Comparison of ENCODE assay signal across 21 cellular contexts in genomic region chr9:123418506-123418905, GRCh38.
A peak's percentile ranks its signal among the peaks of the same experiment; 100 is the strongest.
DNase-seq lines count a peak whose midpoint lies in the region; ATAC-seq and TF ChIP-seq lines count a peak whose summit lies in the region.
"Had no signal": no experiment of that assay in that cellular context is flagged by ENCODE, and none has a peak within 500 bp of the region (broad histone marks: within the 10 kb centered on the region; RNA-seq: fewer than 3 reads in every experiment).

No MANE protein-coding gene starts in this region.

- H3K27me3 ChIP-seq in endodermal cell (ENCODE audit: control insufficient read depth, insufficient read depth, low read length, poor library complexity, severe bottlenecking), result no peaks in the 10 kb centered on the region
- no peaks in the 10 kb centered on the region for H3K27me3 ChIP-seq in CD8-positive, alpha-beta memory T cell (ENCODE audit: insufficient read depth, low read length, poor library complexity, severe bottlenecking)

- no peak for ATAC-seq in stimulated activated naive CD8-positive, alpha-beta T cell treated with anti-CD3 and anti-CD28 coated beads, Interleukin-15, amount 100 ng/mL, for 72 hours
- ATAC-seq in stimulated activated naive CD8-positive, alpha-beta T cell treated with anti-CD3 and anti-CD28 coated beads, Interleukin-15, Interleukin-2, amounts not matched to agents 100 U/mL and 50 U/mL, for 24 hours, result no peak

- H3K4me1 Mint-ChIP-seq in stimulated activated naive CD8-positive, alpha-beta T cell treated with anti-CD3 and anti-CD28 coated beads, Interleukin-15, amount 100 ng/mL, for 72 hours, result no peaks in the 10 kb centered on the region
- peaks cover 18% of the 10 kb centered on the region for H3K4me1 Mint-ChIP-seq in endodermal cell
- no peaks in the 10 kb centered on the region for H3K4me1 Mint-ChIP-seq in CD8-positive, alpha-beta memory T cell

- intact Hi-C loops in posterior vena cava (cut with DNase I), result no loop called here

- peaks cover 11% of the 10 kb centered on the region for H3K36me3 Mint-ChIP-seq in endodermal cell (ENCODE audit: low read depth)
- H3K36me3 Mint-ChIP-seq in CD8-positive, alpha-beta memory T cell, result peaks cover 0 to 37% (median 17%) of the 10 kb centered on the region in 3 donors

- no peaks in the 10 kb centered on the region for H3K27me3 Mint-ChIP-seq in stimulated activated naive CD8-positive, alpha-beta T cell treated with anti-CD3 and anti-CD28 coated beads, Interleukin-15, amount 100 ng/mL, for 72 hours
- peaks cover 6% of the 10 kb centered on the region for H3K27me3 Mint-ChIP-seq in endodermal cell (ENCODE audit: insufficient read depth)
- H3K27me3 Mint-ChIP-seq in CD8-positive, alpha-beta memory T cell, result no peaks in the 10 kb centered on the region

- no peak for TF ChIP-seq CTCF in endodermal cell (conservative IDR thresholded peaks at IDR 0.05)

- DNase-seq in stimulated activated naive CD8-positive, alpha-beta T cell treated with anti-CD3 and anti-CD28 coated beads, Interleukin-15, amount 100 ng/mL, for 72 hours, result no peak
- no peak for DNase-seq in stimulated activated naive CD8-positive, alpha-beta T cell treated with anti-CD3 and anti-CD28 coated beads, Interleukin-15, Interleukin-2, amounts not matched to agents 100 U/mL and 50 U/mL, for 24 hours
- peak; percentile 35 for DNase-seq in endodermal cell
- peak; percentile 37 for DNase-seq in posterior vena cava (ENCODE audit: low spot score)
- DNase-seq in CD8-positive, alpha-beta memory T cell, result no peak
- DNase-seq in DMS 273 (lab: John Stamatoyannopoulos, UW; ENCODE audit: unreplicated experiment), result no peak
- DNase-seq in COLO829 (ENCODE audit: low spot score), result no peak
- DNase-seq: ACHN, AML-193, GF-D8, NCI-H1105, NCI-H2081, NCI-H2171 treated with DMSO at 0.1 percent for 48 hours, NCI-H446 treated with DMSO at 0.1 percent for 48 hours, NCI-H69, OCI-M1, RPMI8226, SHP77 treated with DMSO at 0.1 percent for 48 hours, SK-N-SH had no signal

- H3K4me3 Mint-ChIP-seq in stimulated activated naive CD8-positive, alpha-beta T cell treated with anti-CD3 and anti-CD28 coated beads, Interleukin-15, amount 100 ng/mL, for 72 hours, result no peak overlapping the region
- no peak overlapping the region for H3K4me3 Mint-ChIP-seq in endodermal cell
- no peak overlapping the region for H3K4me3 Mint-ChIP-seq in CD8-positive, alpha-beta memory T cell

- POLR2A ChIA-PET in CD8-positive, alpha-beta memory T cell (lab: Charles Lee), result no interaction called here

- H3K4me1 ChIP-seq in endodermal cell (ENCODE audit: control insufficient read depth, insufficient read depth, low read length), result no peaks in the 10 kb centered on the region
- no peaks in the 10 kb centered on the region for H3K4me1 ChIP-seq in CD8-positive, alpha-beta memory T cell (ENCODE audit: insufficient read depth, low read length)
- H3K4me1 ChIP-seq: Caco-2 had no signal

- 94 to 100% methylated on average over 4 to 10 of the region's 10 CpGs for WGBS in endodermal cell (ENCODE audit: insufficient coverage in 1 of 2, insufficient read length in 1 of 2), 2 experiments

- no peaks in the 10 kb centered on the region for H3K9me3 Mint-ChIP-seq in stimulated activated naive CD8-positive, alpha-beta T cell treated with anti-CD3 and anti-CD28 coated beads, Interleukin-15, amount 100 ng/mL, for 72 hours
- no peaks in the 10 kb centered on the region for H3K9me3 Mint-ChIP-seq in endodermal cell
- no peaks in the 10 kb centered on the region for H3K9me3 Mint-ChIP-seq in CD8-positive, alpha-beta memory T cell

- H3K36me3 ChIP-seq in endodermal cell (ENCODE audit: control insufficient read depth, insufficient read depth, low read length), result peaks cover 4% of the 10 kb centered on the region
- no peaks in the 10 kb centered on the region for H3K36me3 ChIP-seq in CD8-positive, alpha-beta memory T cell (ENCODE audit: insufficient read depth, low read length)

- no peak overlapping the region for H3K27ac ChIP-seq in endodermal cell (ENCODE audit: low read depth, low read length)
- H3K27ac ChIP-seq in CD8-positive, alpha-beta memory T cell (ENCODE audit: low read depth, low read length), result no peak overlapping the region
- H3K27ac ChIP-seq: C4-2B had no signal

- H3K9ac ChIP-seq in endodermal cell (ENCODE audit: extremely low read depth, low read length, poor library complexity, severe bottlenecking), result no peak overlapping the region
- H3K9ac ChIP-seq: SK-N-SH had no signal

- H3K9me3 ChIP-seq in endodermal cell (ENCODE audit: control insufficient read depth, low read length), result no peaks in the 10 kb centered on the region
- no peaks in the 10 kb centered on the region for H3K9me3 ChIP-seq in CD8-positive, alpha-beta memory T cell (ENCODE audit: low read length)
- H3K9me3 ChIP-seq: Caco-2, SK-N-SH had no signal

- peak overlapping the region; percentile 9 to 40 for H3K27ac Mint-ChIP-seq in stimulated activated naive CD8-positive, alpha-beta T cell treated with anti-CD3 and anti-CD28 coated beads, Interleukin-15, amount 100 ng/mL, for 72 hours
- no peak overlapping the region for H3K27ac Mint-ChIP-seq in endodermal cell
- no peak overlapping the region for H3K27ac Mint-ChIP-seq in CD8-positive, alpha-beta memory T cell

- CTCF ChIA-PET in CD8-positive, alpha-beta memory T cell (lab: Charles Lee), result no interaction called here

- H3K4me3 ChIP-seq in endodermal cell (ENCODE audit: low read length), result no peak overlapping the region
- no peak overlapping the region for H3K4me3 ChIP-seq in CD8-positive, alpha-beta memory T cell (ENCODE audit: low read length)

Comparison
In these comparisons a context has a peak if more than half of its experiments do, and no peak if none do; other contexts are left out.
1. DNase-seq: peak in endodermal cell (single experiment) and posterior vena cava (single experiment); none in stimulated activated naive CD8-positive, alpha-beta T cell treated with anti-CD3 and anti-CD28 coated beads, Interleukin-15, amount 100 ng/mL, for 72 hours (0 of 2), stimulated activated naive CD8-positive, alpha-beta T cell treated with anti-CD3 and anti-CD28 coated beads, Interleukin-15, Interleukin-2, amounts not matched to agents 100 U/mL and 50 U/mL, for 24 hours (single experiment), CD8-positive, alpha-beta memory T cell (0 of 5), DMS 273 (single experiment) and COLO829 (single experiment).
2. H3K27ac Mint-ChIP-seq: peak in stimulated activated naive CD8-positive, alpha-beta T cell treated with anti-CD3 and anti-CD28 coated beads, Interleukin-15, amount 100 ng/mL, for 72 hours (2 of 2); none in endodermal cell (single experiment) and CD8-positive, alpha-beta memory T cell (0 of 8).